ENCODE assay signal across 12 cellular contexts in genomic region chr13:26425439-26426358, GRCh38.
A peak's percentile ranks its signal among the peaks of the same experiment; 100 is the strongest.
DNase-seq lines count a peak whose midpoint lies in the region; ATAC-seq, FAIRE-seq and TF ChIP-seq lines count a peak whose summit lies in the region.
"Had no signal": no experiment of that assay in that cellular context is flagged by ENCODE, and none has a peak within 500 bp of the region (broad histone marks: within the 10 kb centered on the region; RNA-seq: fewer than 3 reads in every experiment).

No MANE protein-coding gene starts in this region.

- H3K36me3 ChIP-seq in stomach smooth muscle (ENCODE audit: control insufficient read depth in 2 of 2, insufficient read depth in 2 of 2, low read length in 2 of 2) (no peaks in the 10 kb centered on the region), BE2C (no peaks in the 10 kb centered on the region)
- H3K36me3 ChIP-seq: spleen had no signal

- H3K27ac ChIP-seq in VCaP (peak overlapping the region; percentile 63), stomach smooth muscle (ENCODE audit: low read length) (peak overlapping the region; percentile 99)
- H3K27ac ChIP-seq: spleen had no signal

- no peaks in the 10 kb centered on the region for H3K36me3 Mint-ChIP-seq in activated naive CD4-positive, alpha-beta T cell treated with anti-CD3 and anti-CD28 coated beads, Interleukin-2, amount 50 U/mL, for 72 hours
- H3K36me3 Mint-ChIP-seq: activated naive CD4-positive, alpha-beta T cell treated with anti-CD3 and anti-CD28 coated beads, Interleukin-2, amount 50 U/mL, for 24 hours had no signal

- H3K4me3 ChIP-seq in stomach smooth muscle (ENCODE audit: low read length in 2 of 2) (peak overlapping the region in 1 of 2 donors; percentile 59), BE2C (ENCODE audit: low read depth, low read length) (no peak overlapping the region)
- H3K4me3 ChIP-seq: spleen had no signal

- ATAC-seq in activated naive CD4-positive, alpha-beta T cell treated with anti-CD3 and anti-CD28 coated beads, Interleukin-2, amount 50 U/mL, for 72 hours: no peak
- ATAC-seq in HG02970 (IDR thresholded peaks at IDR 0.05; ENCODE audit: low FRiP score, unreplicated experiment): no peak
- ATAC-seq: HCT116 had no signal

- H3K9me3 Mint-ChIP-seq in activated naive CD4-positive, alpha-beta T cell treated with anti-CD3 and anti-CD28 coated beads, Interleukin-2, amount 50 U/mL, for 72 hours: no peaks in the 10 kb centered on the region
- H3K9me3 Mint-ChIP-seq: stimulated activated naive CD8-positive, alpha-beta T cell treated with anti-CD3 and anti-CD28 coated beads, Interleukin-15, Interleukin-2, amounts not matched to agents 100 ng/mL and 50 ng/mL, for 24 hours had no signal

- H3K4me1 ChIP-seq in stomach smooth muscle (ENCODE audit: control insufficient read depth, insufficient read depth, low read length) (peaks cover 41% of the 10 kb centered on the region), BE2C (no peaks in the 10 kb centered on the region)
- H3K4me1 ChIP-seq: spleen had no signal

- no peak for FAIRE-seq in D721Med (lab: Jason Lieb, UNC)

- peak overlapping the region; percentile 71 to 82 for H3K9ac ChIP-seq in stomach smooth muscle (ENCODE audit: low read length in 2 of 2)

- DNase-seq in NCI-H1105 (lab: John Stamatoyannopoulos, UW) (peak; percentile 58), hepatic stellate cell (ENCODE audit: low spot score) (peak; percentile 25), BE2C (no peak), D721Med (ENCODE audit: insufficient read length, low spot score) (no peak)
- no peak for DNase-seq in activated naive CD4-positive, alpha-beta T cell treated with anti-CD3 and anti-CD28 coated beads, Interleukin-2, amount 50 U/mL, for 72 hours (ENCODE audit: low spot score in 2 of 2)
- DNase-seq: spleen had no signal

- H3K9me3 ChIP-seq in stomach smooth muscle (ENCODE audit: control insufficient read depth in 2 of 2, low read length in 2 of 2) (no peaks in the 10 kb centered on the region), BE2C (no peaks in the 10 kb centered on the region)
- H3K9me3 ChIP-seq: spleen had no signal

- no peaks in the 10 kb centered on the region for H3K27me3 ChIP-seq in stomach smooth muscle (ENCODE audit: control insufficient read depth in 1 of 2, insufficient read depth in 2 of 2, low read length in 2 of 2)
- no peaks in the 10 kb centered on the region for H3K27me3 ChIP-seq in BE2C

- TF ChIP-seq CTCF in VCaP (conservative IDR thresholded peaks at IDR 0.05): no peak
- TF ChIP-seq CTCF in BE2C (IDR thresholded peaks at IDR 0.05; ENCODE audit: low read depth, low read length): no peak
- TF ChIP-seq CTCF in D721Med (IDR thresholded peaks at IDR 0.05; ENCODE audit: insufficient read depth, missing control alignments): no peak

- H3K27ac Mint-ChIP-seq in activated naive CD4-positive, alpha-beta T cell treated with anti-CD3 and anti-CD28 coated beads, Interleukin-2, amount 50 U/mL, for 72 hours: peak overlapping the region in 1 of 2 donors; percentile 22
- H3K27ac Mint-ChIP-seq: activated naive CD4-positive, alpha-beta T cell treated with anti-CD3 and anti-CD28 coated beads, Interleukin-2, amount 50 U/mL, for 24 hours; stimulated activated naive CD8-positive, alpha-beta T cell treated with anti-CD3 and anti-CD28 coated beads, Interleukin-15, Interleukin-2, amounts not matched to agents 100 ng/mL and 50 ng/mL, for 24 hours had no signal

Comparison
In these comparisons a context has a peak if more than half of its experiments do, and no peak if none do; other contexts are left out.
1. DNase-seq: peak in NCI-H1105 (single experiment) and hepatic stellate cell (single experiment); none in activated naive CD4-positive, alpha-beta T cell treated with anti-CD3 and anti-CD28 coated beads, Interleukin-2, amount 50 U/mL, for 72 hours (0 of 2), BE2C (single experiment) and D721Med (single experiment).